ENCODE assay signal across 30 cellular contexts in the genomic region with DNA sequence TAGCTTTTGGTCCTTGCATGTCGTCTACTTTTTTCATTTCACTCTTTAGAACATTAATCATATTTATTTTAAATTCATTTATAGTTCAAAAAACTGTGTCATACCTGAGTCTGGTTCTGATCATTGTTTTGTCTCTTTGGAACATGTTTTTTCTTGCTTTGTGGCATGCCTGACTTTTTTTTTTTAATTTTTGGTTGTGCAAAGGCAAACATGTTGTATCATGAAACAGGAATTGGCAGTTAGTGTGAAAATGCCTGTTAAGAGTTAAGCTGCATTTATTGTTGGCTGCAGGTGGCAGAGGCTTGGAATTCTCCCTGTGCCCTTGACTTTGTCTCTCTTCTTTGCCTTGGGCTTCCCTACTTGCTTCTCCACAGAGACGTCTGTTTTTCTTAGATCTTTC.
"Had no signal": no experiment of that assay in that cellular context is flagged by ENCODE, and none has a peak within 500 bp of the region (broad histone marks: within the 10 kb centered on the region; RNA-seq: fewer than 3 reads in every experiment).

No MANE protein-coding gene starts in this region.

- H3K27me3 ChIP-seq: brain microvascular endothelial cell, cardiac muscle cell, colonic mucosa, heart left ventricle had no signal

- H3K9me3 ChIP-seq: colonic mucosa, gastrocnemius medialis had no signal

- ATAC-seq: activated T-cell treated with anti-CD3 and anti-CD28 coated beads, Interleukin-2, amount 50 U/mL, for 72 hours; gastrocnemius medialis; heart left ventricle; WTC11 had no signal

- H3K27ac Mint-ChIP-seq: activated CD4-positive, alpha-beta memory T cell treated with anti-CD3 and anti-CD28 coated beads, Interleukin-2, amount 10 ng/mL, durations not matched to agents 7 days and 5 days; activated CD4-positive, alpha-beta T cell treated with anti-CD3 and anti-CD28 coated beads, Interleukin-2, amount 10 ng/mL, durations not matched to agents 7 days and 5 days; activated naive CD4-positive, alpha-beta T cell treated with anti-CD3 and anti-CD28 coated beads, Interleukin-2, amount 10 ng/mL, durations not matched to agents 7 days and 5 days; activated naive CD8-positive, alpha-beta T cell; activated T-cell treated with anti-CD3 and anti-CD28 coated beads, Interleukin-2, amount 50 U/mL, for 24 hours; endodermal cell; WTC11 had no signal

- H3K4me3 ChIP-seq: cardiac muscle cell, colonic mucosa, gastrocnemius medialis, heart left ventricle had no signal

- H3K36me3 ChIP-seq: brain microvascular endothelial cell, cardiac muscle cell, colonic mucosa, gastrocnemius medialis, heart left ventricle had no signal

- H3K4me1 Mint-ChIP-seq: activated CD4-positive, alpha-beta memory T cell treated with anti-CD3 and anti-CD28 coated beads, Interleukin-2, amount 10 ng/mL, durations not matched to agents 7 days and 5 days; activated CD4-positive, alpha-beta T cell treated with anti-CD3 and anti-CD28 coated beads, Interleukin-2, amount 10 ng/mL, durations not matched to agents 7 days and 5 days; activated naive CD4-positive, alpha-beta T cell treated with anti-CD3 and anti-CD28 coated beads, Interleukin-2, amount 10 ng/mL, durations not matched to agents 7 days and 5 days; endodermal cell; WTC11 had no signal

- FAIRE-seq: astrocyte had no signal

- H3K4me1 ChIP-seq: colonic mucosa, gastrocnemius medialis, heart left ventricle had no signal

- H3K27ac ChIP-seq: brain microvascular endothelial cell, cardiac muscle cell, colonic mucosa, gastrocnemius medialis, heart left ventricle, VCaP had no signal

- H3K4me3 Mint-ChIP-seq: activated CD4-positive, alpha-beta memory T cell treated with anti-CD3 and anti-CD28 coated beads, Interleukin-2, amount 10 ng/mL, durations not matched to agents 7 days and 5 days; activated CD4-positive, alpha-beta T cell treated with anti-CD3 and anti-CD28 coated beads, Interleukin-2, amount 10 ng/mL, durations not matched to agents 7 days and 5 days; activated naive CD4-positive, alpha-beta T cell treated with anti-CD3 and anti-CD28 coated beads, Interleukin-2, amount 10 ng/mL, durations not matched to agents 7 days and 5 days; activated naive CD8-positive, alpha-beta T cell; activated T-cell treated with anti-CD3 and anti-CD28 coated beads, Interleukin-2, amount 50 U/mL, for 24 hours; activated T-cell treated with anti-CD3 and anti-CD28 coated beads, Interleukin-2, amount 50 U/mL, for 72 hours; endodermal cell; WTC11 had no signal

- DNase-seq: activated CD4-positive, alpha-beta memory T cell treated with anti-CD3 and anti-CD28 coated beads, Interleukin-2, amount 10 ng/mL, durations not matched to agents 7 days and 5 days; activated CD4-positive, alpha-beta T cell treated with anti-CD3 and anti-CD28 coated beads for 1 hour; activated CD4-positive, alpha-beta T cell treated with anti-CD3 and anti-CD28 coated beads for 4 hours; activated CD4-positive, alpha-beta T cell treated with anti-CD3 and anti-CD28 coated beads, Interleukin-2, amount 10 ng/mL, durations not matched to agents 7 days and 5 days; activated CD4-positive, alpha-beta T cell treated with anti-CD3 and anti-CD28 coated beads, Interleukin-2, amount 50 U/mL, for 4 hours; activated CD8-positive, alpha-beta memory T cell treated with anti-CD3 and anti-CD28 coated beads, Interleukin-2, amount 50 U/mL, for 48 hours; activated gamma-delta T cell; activated naive CD4-positive, alpha-beta T cell; activated naive CD4-positive, alpha-beta T cell treated with anti-CD3 and anti-CD28 coated beads, Interleukin-2, amount 10 ng/mL, durations not matched to agents 7 days and 5 days; activated T-cell treated with anti-CD3 and anti-CD28 coated beads for 4 hours; activated T-cell treated with anti-CD3 and anti-CD28 coated beads, Interleukin-2, amount 50 U/mL, for 24 hours; activated T-cell treated with anti-CD3 and anti-CD28 coated beads, Interleukin-2, amount 50 U/mL, for 72 hours; amniotic stem cell; anterior cingulate cortex; brain microvascular endothelial cell; central memory CD4-positive, alpha-beta T cell; cerebellar nuclear complex; colonic mucosa; effector memory CD4-positive, alpha-beta T cell; endodermal cell; foreskin fibroblast; gastrocnemius medialis; glutamatergic neuron; heart left ventricle; T-helper 2 cell had no signal

- H3K9me3 Mint-ChIP-seq: activated CD4-positive, alpha-beta T cell treated with anti-CD3 and anti-CD28 coated beads, Interleukin-2, amount 10 ng/mL, durations not matched to agents 7 days and 5 days; activated naive CD4-positive, alpha-beta T cell treated with anti-CD3 and anti-CD28 coated beads, Interleukin-2, amount 10 ng/mL, durations not matched to agents 7 days and 5 days had no signal

- H3K36me3 Mint-ChIP-seq: activated naive CD4-positive, alpha-beta T cell treated with anti-CD3 and anti-CD28 coated beads, Interleukin-2, amount 10 ng/mL, durations not matched to agents 7 days and 5 days; activated naive CD8-positive, alpha-beta T cell had no signal

- H3K27me3 Mint-ChIP-seq: activated CD4-positive, alpha-beta memory T cell treated with anti-CD3 and anti-CD28 coated beads, Interleukin-2, amount 10 ng/mL, durations not matched to agents 7 days and 5 days; activated CD4-positive, alpha-beta T cell treated with anti-CD3 and anti-CD28 coated beads, Interleukin-2, amount 10 ng/mL, durations not matched to agents 7 days and 5 days; activated naive CD4-positive, alpha-beta T cell treated with anti-CD3 and anti-CD28 coated beads, Interleukin-2, amount 10 ng/mL, durations not matched to agents 7 days and 5 days had no signal
